18 cellular contexts compared by ENCODE assay signal in genomic region chr21:33552093-33552998, GRCh38. TPM values are rescaled to one million over a fixed set of nuclear protein-coding genes. Genes with fewer than 3 reads are reported as not detected.
DNase-seq lines count a peak whose midpoint lies in the region; ATAC-seq, FAIRE-seq and TF ChIP-seq lines count a peak whose summit lies in the region.
"Had no signal": no experiment of that assay in that cellular context is flagged by ENCODE, and none has a peak within 500 bp of the region (broad histone marks: within the 10 kb centered on the region; RNA-seq: fewer than 3 reads in every experiment).

No MANE protein-coding gene starts in this region.

- intact Hi-C loops in GM12878 (cut with micrococcal nuclease; ENCODE audit: unreplicated experiment) = no loop called here
- intact Hi-C loops in naive thymus-derived CD4-positive, alpha-beta T cell (cut with micrococcal nuclease) = loop anchor here in 1 of 2 donors (2.0 kb wide), 1 partner anchor 14 kb away; no protein-coding TSS in a partner anchor
- intact Hi-C loops in lower leg skin (cut with DNase I; ENCODE audit: low total_unique reads) = no loop called here

- TF ChIP-seq CTCF in GM12878 (IDR thresholded peaks at IDR 0.05 in 2 of 3, conservative IDR thresholded peaks at IDR 0.05 in 1 of 3; ENCODE audit: control insufficient read depth in 2 of 3, extremely low read depth in 1 of 3, insufficient read depth in 1 of 3, low read depth in 3 of 3, low read length in 3 of 3) (no peak), lower leg skin (IDR thresholded peaks at IDR 0.05) (no peak)

- H3K27me3 ChIP-seq in GM12878 (replicated peaks in 1 of 2; ENCODE audit: control insufficient read depth in 2 of 2, insufficient read depth in 2 of 2, low read length in 1 of 2) = no peaks in the 10 kb centered on the region
- H3K27me3 ChIP-seq in naive thymus-derived CD4-positive, alpha-beta T cell (ENCODE audit: control insufficient read depth in 2 of 2, insufficient read depth in 2 of 2, low read length in 2 of 2) = no peaks in the 10 kb centered on the region

- TF ChIP-seq POLR2A in GM19193 (IDR thresholded peaks at IDR 0.05; ENCODE audit: extremely low read depth, insufficient read depth, insufficient read length) = peak; percentile 15
- TF ChIP-seq POLR2A in GM12878 (IDR thresholded peaks at IDR 0.05; ENCODE audit: low read depth, low read length) = no peak; the same call in 1 of the 2 replicates
- TF ChIP-seq POLR2A in lower leg skin (IDR thresholded peaks at IDR 0.05) = no peak

- no peak overlapping the region for H2AFZ ChIP-seq in GM12878 (ENCODE audit: control insufficient read depth, low read depth, low read length)

- H3K4me3 Mint-ChIP-seq in naive thymus-derived CD4-positive, alpha-beta T cell = peak overlapping the region in 2 of 10 donors; percentile 0 to 2
- H3K4me3 Mint-ChIP-seq: activated CD4-positive, alpha-beta T cell treated with anti-CD3 and anti-CD28 coated beads, Interleukin-2, amount 10 ng/mL, durations not matched to agents 24 days and 14 days; dendritic cell treated with granulocyte-macrophage colony-stimulating factor and Interleukin-4, amounts not matched to agents 40 ng/mL and 50 ng/mL, for 4 days had no signal

- DNase-seq in DMS53 (lab: John Stamatoyannopoulos, UW) (peak; percentile 14), DMS53 treated with DMSO at 0.1 percent for 48 hours (lab: John Stamatoyannopoulos, UW; ENCODE audit: unreplicated experiment) (no peak), GM12878 (ENCODE audit: low read depth, low spot score) (no peak), lower leg skin (ENCODE audit: low spot score in 2 of 2) (no peak)
- no peak for DNase-seq in naive thymus-derived CD4-positive, alpha-beta T cell
- DNase-seq: 8988T; activated effector memory CD4-positive, alpha-beta T cell treated with Interleukin-2 at 50 U/mL for 16 hours; kidney glomerular epithelial cell; NCI-H1930; NCI-H82 had no signal

- peaks cover 0 to 3% (median 0%) of the 10 kb centered on the region in 11 donors for H3K9me3 Mint-ChIP-seq in naive thymus-derived CD4-positive, alpha-beta T cell
- H3K9me3 Mint-ChIP-seq: activated CD4-positive, alpha-beta T cell treated with anti-CD3 and anti-CD28 coated beads, Interleukin-2, amount 10 ng/mL, durations not matched to agents 24 days and 14 days; dendritic cell treated with granulocyte-macrophage colony-stimulating factor and Interleukin-4, amounts not matched to agents 40 ng/mL and 50 ng/mL, for 4 days had no signal

- peak overlapping the region in 4 of 9 donors; percentile 33 to 90 (median 46) for H3K27ac Mint-ChIP-seq in naive thymus-derived CD4-positive, alpha-beta T cell
- H3K27ac Mint-ChIP-seq: activated CD4-positive, alpha-beta T cell treated with anti-CD3 and anti-CD28 coated beads, Interleukin-2, amount 10 ng/mL, durations not matched to agents 24 days and 14 days; dendritic cell treated with granulocyte-macrophage colony-stimulating factor and Interleukin-4, amounts not matched to agents 40 ng/mL and 50 ng/mL, for 4 days had no signal

- ATAC-seq in GM12878 = no peak
- peak; percentile 21 for ATAC-seq in naive thymus-derived CD4-positive, alpha-beta T cell
- no peak for ATAC-seq in GM19463 (IDR thresholded peaks at IDR 0.05; ENCODE audit: unreplicated experiment)
- no peak for ATAC-seq in HG03159 (IDR thresholded peaks at IDR 0.05; ENCODE audit: unreplicated experiment)

- H3K4me3 ChIP-seq in GM12878 (no peak overlapping the region), lower leg skin (ENCODE audit: low read depth, poor library complexity, severe bottlenecking) (no peak overlapping the region)
- H3K4me3 ChIP-seq in naive thymus-derived CD4-positive, alpha-beta T cell (ENCODE audit: low read length) = no peak overlapping the region
- H3K4me3 ChIP-seq: prostate gland had no signal

- H3K79me2 ChIP-seq in GM12878 (ENCODE audit: control insufficient read depth, insufficient read depth, low read length) = peaks cover 89% of the 10 kb centered on the region

- no peak overlapping the region for H3K27ac ChIP-seq in GM12878 (ENCODE audit: control insufficient read depth, insufficient read depth)
- H3K27ac ChIP-seq in naive thymus-derived CD4-positive, alpha-beta T cell (ENCODE audit: low read depth, low read length) = no peak overlapping the region
- H3K27ac ChIP-seq: C4-2B, prostate gland had no signal

- H3K9me3 ChIP-seq in GM12878 (replicated peaks; ENCODE audit: control insufficient read depth, insufficient read depth, low read length) = peaks cover 21% of the 10 kb centered on the region; the same call in 2 of the 3 replicates
- no peaks in the 10 kb centered on the region for H3K9me3 ChIP-seq in naive thymus-derived CD4-positive, alpha-beta T cell (ENCODE audit: control insufficient read depth in 2 of 3, low read length in 3 of 3)
- H3K9me3 ChIP-seq: prostate gland had no signal

- CTCF ChIA-PET in GM12878 (lab: Yijun Ruan, JAX) = interaction anchor here (1.4 kb wide), 1 partner anchor 53 kb away, joined by 4 read pairs; no protein-coding TSS in a partner anchor
- CTCF ChIA-PET in naive thymus-derived CD4-positive, alpha-beta T cell (lab: Charles Lee) = no interaction called here

- no peak for TF ChIP-seq RAD21 in GM12878 (IDR thresholded peaks at IDR 0.05; ENCODE audit: insufficient read depth, low read depth, low read length)

- H4K20me1 ChIP-seq in GM12878 (ENCODE audit: control insufficient read depth, insufficient read depth) = peaks cover 2% of the 10 kb centered on the region

- no peak overlapping the region for H3K9ac ChIP-seq in GM12878 (ENCODE audit: control insufficient read depth, insufficient read depth, low read length)

- RAD21 ChIA-PET in GM12878 (lab: Charles Lee; ENCODE audit: unreplicated experiment) = no interaction called here

- H3K27me3 Mint-ChIP-seq in naive thymus-derived CD4-positive, alpha-beta T cell = no peaks in the 10 kb centered on the region
- H3K27me3 Mint-ChIP-seq: activated CD4-positive, alpha-beta T cell treated with anti-CD3 and anti-CD28 coated beads, Interleukin-2, amount 10 ng/mL, durations not matched to agents 24 days and 14 days; dendritic cell treated with granulocyte-macrophage colony-stimulating factor and Interleukin-4, amounts not matched to agents 40 ng/mL and 50 ng/mL, for 4 days had no signal

- SMC1A ChIA-PET in GM12878 (lab: Charles Lee; ENCODE audit: uncharacterized antibody, unreplicated experiment) = interaction anchor here (1.0 kb wide), 1 partner anchor 21 kb away, joined by 6 read pairs; no protein-coding TSS in a partner anchor

- peaks cover 16 to 69% (median 56%) of the 10 kb centered on the region in 5 donors for H3K36me3 Mint-ChIP-seq in naive thymus-derived CD4-positive, alpha-beta T cell

- peaks cover 43 to 62% of the 10 kb centered on the region in 2 experiments for H3K36me3 ChIP-seq in GM12878 (ENCODE audit: control insufficient read depth in 2 of 2, insufficient read depth in 2 of 2, low read length in 1 of 2)
- H3K36me3 ChIP-seq in naive thymus-derived CD4-positive, alpha-beta T cell (ENCODE audit: control insufficient read depth in 2 of 3, insufficient read depth in 3 of 3, low read length in 3 of 3) = peaks cover 38 to 79% (median 41%) of the 10 kb centered on the region in 3 experiments

- FAIRE-seq in GM12878 (lab: Jason Lieb, UNC) = no peak
- FAIRE-seq: astrocyte had no signal

- no peak overlapping the region for H3K4me2 ChIP-seq in GM12878 (ENCODE audit: control insufficient read depth, insufficient read depth)

- in situ Hi-C loops in GM12878 (cut with MboI) = no loop called here

- H3K4me1 ChIP-seq in GM12878 (ENCODE audit: control insufficient read depth, insufficient read depth, low read length) = no peaks in the 10 kb centered on the region
- H3K4me1 ChIP-seq in naive thymus-derived CD4-positive, alpha-beta T cell (ENCODE audit: control insufficient read depth in 2 of 2, insufficient read depth in 2 of 2, low read length in 2 of 2) = peaks cover 6 to 12% of the 10 kb centered on the region in 2 donors
- H3K4me1 ChIP-seq: prostate gland had no signal

- BruUV-seq in GM12878 (replicated peaks; lab: Mats Ljungman, UMichigan) = no TSS peak

- no peak for TF ChIP-seq EP300 in GM12878 (IDR thresholded peaks at IDR 0.05; ENCODE audit: borderline replicate concordance in 1 of 2, control insufficient read depth in 1 of 2, low read depth in 2 of 2, low read length in 2 of 2)

- WGBS in GM12878 (ENCODE audit: insufficient coverage, insufficient replicate concordance, low lambda C conversion rate, missing lambda C conversion rate) = 94% methylated on average over 24 of the region's 24 CpGs
- 97 to 99% methylated on average over 24 of the region's 24 CpGs for WGBS in lower leg skin, 2 donors

- POLR2A ChIA-PET in GM12878 (lab: Charles Lee) = interaction anchor here (0.6 kb wide), 1 partner anchor 85 kb away, joined by 6 read pairs; no protein-coding TSS in a partner anchor
- POLR2A ChIA-PET in naive thymus-derived CD4-positive, alpha-beta T cell (lab: Charles Lee) = interaction anchor here (0.5 to 7.3 kb wide), 2 partner anchors 9 to 841 kb away, joined by 3 to 69 read pairs; partner anchors contain the start of genes GART and SON

- H3K4me1 Mint-ChIP-seq in naive thymus-derived CD4-positive, alpha-beta T cell = peaks cover 43 to 74% (median 58%) of the 10 kb centered on the region in 7 donors

RNA-seq across cellular contexts. Expression of gene SON, which starts 9.5 kb away (rescaled TPM):
- total RNA-seq in GM12878 (2013; cell fraction: nucleolus; rRNA removed) = 294 and 296 TPM in 2 replicates
- total RNA-seq in GM12878 (2014; rRNA removed) (130 and 146 TPM in 2 replicates), GM12878 (2014; rRNA removed; fragmentation: Illumina TruSeq; extraction: Trizol) (122 and 133 TPM in 2 replicates), GM12878 (2021) (250 and 270 TPM in 2 replicates), lower leg skin (100 to 1,000 TPM; 199 to 314 (median 256) TPM)
- 119 TPM for polyA plus RNA-seq in GM12878 (2011; ENCODE audit: low read depth)
- polyA plus RNA-seq in GM12878 (2011; rRNA removed) (94.8 and 95.7 TPM in 2 replicates), GM12878 (2014; fragmentation: Illumina TruSeq; extraction: Trizol) (232 and 307 TPM in 2 replicates), GM12878 (2014; fragmentation: Nextera tagmentation; extraction: Ambion mirVana) (100 to 1,000 TPM; 418 to 788 TPM), GM12878 (2014; rRNA removed) (113 and 131 TPM in 2 replicates), GM12878 (2016; fragmentation: Nextera tagmentation; extraction: Ambion mirVana) (100 to 1,000 TPM; 462 to 491 TPM)
- 79.8 and 109 TPM in 2 replicates for polyA plus RNA-seq in GM12878 (2011; cell fraction: cytosol; rRNA removed)
- polyA plus RNA-seq in GM12878 (2011; cell fraction: nucleus; rRNA removed) = 266 and 369 TPM in 2 replicates
- polyA plus RNA-seq in GM12878 (2012) = 145 and 206 TPM in 2 replicates
- polyA minus RNA-seq in GM12878 (2011; rRNA and poly(A)+ RNA removed) = 196 and 218 TPM in 2 replicates
- polyA minus RNA-seq in GM12878 (2011; cell fraction: cytosol; rRNA and poly(A)+ RNA removed) = 76.0 and 102 TPM in 2 replicates
- polyA minus RNA-seq in GM12878 (2011; cell fraction: nucleus; rRNA and poly(A)+ RNA removed) = 107 and 132 TPM in 2 replicates
- 100 to 1,000 TPM; 337 to 497 (median 431) TPM for total RNA-seq in naive thymus-derived CD4-positive, alpha-beta T cell
- 100 to 1,000 TPM; 481 to 546 TPM for polyA plus RNA-seq in naive thymus-derived CD4-positive, alpha-beta T cell

RNA-seq across cellular contexts. Expression of gene GART, which starts 10.4 kb away (rescaled TPM):
- 305 and 315 TPM in 2 replicates for total RNA-seq in GM12878 (2013; cell fraction: nucleolus; rRNA removed)
- 96.6 and 104 TPM in 2 replicates for total RNA-seq in GM12878 (2014; rRNA removed)
- total RNA-seq in GM12878 (2014; rRNA removed; fragmentation: Illumina TruSeq; extraction: Trizol) = 115 and 116 TPM in 2 replicates
- 142 and 145 TPM in 2 replicates for total RNA-seq in GM12878 (2021)
- polyA plus RNA-seq in GM12878 (2011; ENCODE audit: low read depth) = 39.3 TPM
- polyA plus RNA-seq in GM12878 (2011; rRNA removed) = 44.7 and 52.5 TPM in 2 replicates
- polyA plus RNA-seq in GM12878 (2011; cell fraction: cytosol; rRNA removed) = 29.1 and 34.3 TPM in 2 replicates
- polyA plus RNA-seq in GM12878 (2011; cell fraction: nucleus; rRNA removed) = 54.0 and 74.7 TPM in 2 replicates
- 39.5 and 49.2 TPM in 2 replicates for polyA plus RNA-seq in GM12878 (2012)
- 150 and 157 TPM in 2 replicates for polyA plus RNA-seq in GM12878 (2014; fragmentation: Illumina TruSeq; extraction: Trizol)
- 10 to 100 TPM; 74.8 to 80.3 TPM for polyA plus RNA-seq in GM12878 (2014; fragmentation: Nextera tagmentation; extraction: Ambion mirVana)
- polyA plus RNA-seq in GM12878 (2014; rRNA removed) = 64.0 and 68.3 TPM in 2 replicates
- 100 to 1,000 TPM; 177 to 178 TPM for polyA plus RNA-seq in GM12878 (2016; fragmentation: Nextera tagmentation; extraction: Ambion mirVana)
- 35.4 and 42.8 TPM in 2 replicates for polyA minus RNA-seq in GM12878 (2011; rRNA and poly(A)+ RNA removed)
- polyA minus RNA-seq in GM12878 (2011; cell fraction: cytosol; rRNA and poly(A)+ RNA removed) = 21.5 and 28.3 TPM in 2 replicates
- polyA minus RNA-seq in GM12878 (2011; cell fraction: nucleus; rRNA and poly(A)+ RNA removed) = 31.3 and 44.2 TPM in 2 replicates
- 10 to 100 TPM; 38.3 to 98.8 (median 71.9) TPM for total RNA-seq in naive thymus-derived CD4-positive, alpha-beta T cell
- 10 to 100 TPM; 37.3 to 56.4 TPM for polyA plus RNA-seq in naive thymus-derived CD4-positive, alpha-beta T cell
- total RNA-seq in lower leg skin = 10 to 100 TPM; 44.8 to 62.4 (median 57.3) TPM

RNA-seq across cellular contexts. Expression of gene DONSON, which starts 36.1 kb away (rescaled TPM):
- 25.2 and 30.0 TPM in 2 replicates for total RNA-seq in GM12878 (2013; cell fraction: nucleolus; rRNA removed)
- total RNA-seq in GM12878 (2014; rRNA removed) = 28.1 and 29.1 TPM in 2 replicates
- 36.3 and 39.1 TPM in 2 replicates for total RNA-seq in GM12878 (2014; rRNA removed; fragmentation: Illumina TruSeq; extraction: Trizol)
- total RNA-seq in GM12878 (2021) = 21.6 and 23.4 TPM in 2 replicates
- 17.2 TPM for polyA plus RNA-seq in GM12878 (2011; ENCODE audit: low read depth)
- polyA plus RNA-seq in GM12878 (2011; rRNA removed) = 51.2 and 72.5 TPM in 2 replicates
- polyA plus RNA-seq in GM12878 (2011; cell fraction: cytosol; rRNA removed) = 24.8 and 27.8 TPM in 2 replicates
- 37.1 and 44.0 TPM in 2 replicates for polyA plus RNA-seq in GM12878 (2011; cell fraction: nucleus; rRNA removed)
- 27.8 and 39.7 TPM in 2 replicates for polyA plus RNA-seq in GM12878 (2012)
- polyA plus RNA-seq in GM12878 (2014; fragmentation: Illumina TruSeq; extraction: Trizol) = 40.5 and 51.2 TPM in 2 replicates
- 10 to 100 TPM; 13.6 to 25.8 TPM for polyA plus RNA-seq in GM12878 (2014; fragmentation: Nextera tagmentation; extraction: Ambion mirVana)
- polyA plus RNA-seq in GM12878 (2014; rRNA removed) = 23.7 and 26.7 TPM in 2 replicates
- polyA plus RNA-seq in GM12878 (2016; fragmentation: Nextera tagmentation; extraction: Ambion mirVana) = 10 to 100 TPM; 47.3 to 49.3 TPM
- 32.1 and 37.0 TPM in 2 replicates for polyA minus RNA-seq in GM12878 (2011; rRNA and poly(A)+ RNA removed)
- 11.6 and 16.0 TPM in 2 replicates for polyA minus RNA-seq in GM12878 (2011; cell fraction: cytosol; rRNA and poly(A)+ RNA removed)
- polyA minus RNA-seq in GM12878 (2011; cell fraction: nucleus; rRNA and poly(A)+ RNA removed) = 12.9 and 14.5 TPM in 2 replicates
- 10 to 100 TPM in 3 of 5 experiments, 1 to 10 TPM in 2; 8.9 to 30.8 (median 10.7) TPM for total RNA-seq in naive thymus-derived CD4-positive, alpha-beta T cell
- polyA plus RNA-seq in naive thymus-derived CD4-positive, alpha-beta T cell = 1 to 10 TPM; 4.2 to 4.4 TPM
- total RNA-seq in lower leg skin = 10 to 100 TPM in 1 of 4 donors, 1 to 10 TPM in 3; 6.2 to 14.4 (median 7.0) TPM
